In the genomic region with DNA sequence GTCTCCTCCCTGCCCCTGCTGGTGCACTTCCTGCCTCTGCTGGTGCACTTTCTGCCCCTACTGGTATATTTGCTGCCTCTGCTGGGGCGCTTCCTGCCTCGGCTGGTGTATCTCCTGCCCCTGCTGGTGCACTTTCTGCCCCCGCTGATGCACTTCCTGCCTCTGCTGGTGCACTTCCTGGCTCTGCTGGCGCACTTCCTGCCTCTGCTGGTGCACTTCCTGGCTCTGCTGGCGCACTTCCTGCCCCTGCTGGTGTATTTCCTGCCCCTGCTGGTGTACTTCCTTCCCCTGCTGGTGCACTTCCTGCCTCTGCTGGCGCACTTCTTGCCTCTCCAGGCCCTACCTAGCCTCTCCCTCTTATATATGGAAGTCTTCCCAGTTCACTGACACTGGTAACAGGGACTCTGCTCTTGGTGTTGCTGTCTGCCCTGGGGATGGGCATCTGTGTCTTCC, we compare ENCODE assay signal across 8 cellular contexts. TPM values are rescaled to one million over a fixed set of nuclear protein-coding genes. Genes with fewer than 3 reads are reported as not detected.
A peak's percentile ranks its signal among the peaks of the same experiment; 100 is the strongest.
DNase-seq lines count a peak whose midpoint lies in the region; ATAC-seq, FAIRE-seq and TF ChIP-seq lines count a peak whose summit lies in the region.

No MANE protein-coding gene starts in this region.

- CTCF ChIA-PET in H1 (lab: Charles Lee; ENCODE audit: partially characterized antibody), result interaction anchor here (1.0 to 3.6 kb wide), 6 partner anchors 9 to 93 kb away, joined by 3 to 25 read pairs (median 6); a partner anchor contains a TSS

- H3K4me2 ChIP-seq in GM23248 (ENCODE audit: unreplicated experiment), result no peak overlapping the region
- H3K4me2 ChIP-seq in H1 (ENCODE audit: insufficient read depth in 1 of 2, low read depth in 2 of 2, low read length in 2 of 2), result no peak overlapping the region

- H3K4me3 ChIP-seq in GM23248, result no peak overlapping the region
- no peak overlapping the region for H3K4me3 ChIP-seq in H1 (ENCODE audit: extremely low read depth in 1 of 4, insufficient read depth in 2 of 4, low read depth in 3 of 4, low read length in 4 of 4)

- no peak overlapping the region for H3K23ac ChIP-seq in H1 (ENCODE audit: insufficient read length)

- no peaks in the 10 kb centered on the region for H3K79me1 ChIP-seq in H1 (ENCODE audit: low read depth, low read length)

- H3K9me2 ChIP-seq in GM23248 (ENCODE audit: insufficient read depth), result no peaks in the 10 kb centered on the region

- no peak overlapping the region for H3K4ac ChIP-seq in H1 (replicated peaks; ENCODE audit: insufficient read length, low read depth, low read length)

- no peak overlapping the region for H2BK5ac ChIP-seq in H1 (ENCODE audit: low read depth, low read length)

- no peaks in the 10 kb centered on the region for H3K36me3 ChIP-seq in GM23248 (ENCODE audit: low read depth)
- H3K36me3 ChIP-seq in H1 (ENCODE audit: control insufficient read depth in 2 of 4, insufficient read depth in 4 of 4, low read length in 3 of 4), result no peaks in the 10 kb centered on the region

- no peak overlapping the region for H3K18ac ChIP-seq in H1 (ENCODE audit: extremely low read depth, low read length)

- peak in 1 of 3 experiments; percentile 14; a peak in 1 of 4 replicates for TF ChIP-seq CTCF in H1 (IDR thresholded peaks at IDR 0.05; ENCODE audit: control extremely low read depth in 1 of 3, insufficient read depth in 1 of 3, low read depth in 1 of 3, low read length in 3 of 3)

- ATAC-seq in GM18870 (IDR thresholded peaks at IDR 0.05; ENCODE audit: unreplicated experiment) (no peak), HG02610 (IDR thresholded peaks at IDR 0.05; ENCODE audit: unreplicated experiment) (no peak)

- H4K20me1 ChIP-seq in GM23248 (ENCODE audit: insufficient read depth) (no peaks in the 10 kb centered on the region), H1 (replicated peaks in 1 of 2; ENCODE audit: control insufficient read depth in 1 of 2, insufficient read depth in 2 of 2, low read length in 2 of 2) (no peaks in the 10 kb centered on the region)

- POLR2A ChIA-PET in H1 (lab: Charles Lee; ENCODE audit: partially characterized antibody), result interaction anchor here (1.1 to 1.3 kb wide), 2 partner anchors 9 to 12 kb away, joined by 3 to 4 read pairs; no protein-coding TSS in a partner anchor

- H3K4me1 ChIP-seq in GM23248 (ENCODE audit: insufficient read depth), result no peaks in the 10 kb centered on the region
- H3K4me1 ChIP-seq in H1 (replicated peaks in 1 of 4; ENCODE audit: control insufficient read depth in 3 of 4, insufficient read depth in 4 of 4, low read length in 3 of 4), result peaks cover 0 to 3% (median 0%) of the 10 kb centered on the region in 4 experiments; a peak in 1 of 7 replicates

- peak overlapping the region; percentile 1; the same call in 1 of the 2 replicates for H4K8ac ChIP-seq in H1 (ENCODE audit: extremely low read depth, insufficient read depth, low read length)

- TF ChIP-seq EP300 in H1 (IDR thresholded peaks at IDR 0.05; ENCODE audit: borderline replicate concordance in 1 of 2, low read depth in 2 of 2, low read length in 2 of 2), result no peak

- H2BK12ac ChIP-seq in H1 (ENCODE audit: low read depth, low read length), result peak overlapping the region; percentile 39; the same call in 1 of the 2 replicates

- no peak for FAIRE-seq in H1 (lab: Jason Lieb, UNC)

- no peak overlapping the region for H2BK15ac ChIP-seq in H1 (ENCODE audit: low read length)

- no peaks in the 10 kb centered on the region for H3K79me2 ChIP-seq in GM23248 (ENCODE audit: insufficient read depth)
- no peaks in the 10 kb centered on the region for H3K79me2 ChIP-seq in H1 (ENCODE audit: control insufficient read depth in 1 of 2, insufficient read depth in 2 of 2, low read length in 2 of 2)

- H3K9ac ChIP-seq in GM23248, result no peak overlapping the region
- H3K9ac ChIP-seq in H1 (replicated peaks in 1 of 4; ENCODE audit: extremely low read depth in 1 of 4, low read depth in 3 of 4, low read length in 3 of 4), result no peak overlapping the region

- WGBS in GM23248 (ENCODE audit: low coverage in 1 of 2, low lambda C conversion rate in 2 of 2, missing lambda C conversion rate in 2 of 2), 2 experiments, result 89 to 94% methylated on average over 6 of the region's 6 CpGs
- 86% methylated on average over 6 of the region's 6 CpGs; no CpG with 5 or more reads in 1 of the 2 experiments for WGBS in H1 (ENCODE audit: extremely low coverage in 1 of 2, insufficient coverage in 1 of 2, insufficient read length in 1 of 2, insufficient replicate concordance in 2 of 2, low coverage in 1 of 2, low lambda C conversion rate in 2 of 2, missing lambda C conversion rate in 1 of 2), 2 experiments

- no peaks in the 10 kb centered on the region for H3K23me2 ChIP-seq in H1 (ENCODE audit: low read depth, low read length)

- H3K9me3 ChIP-seq in GM23248 (ENCODE audit: low read depth) (no peaks in the 10 kb centered on the region), H1 (ENCODE audit: insufficient read depth in 2 of 2, low read depth in 1 of 2, low read length in 1 of 2) (peaks cover 0 to 6% of the 10 kb centered on the region in 2 experiments; a peak in 1 of 4 replicates)

- peak overlapping the region; percentile 65; the same call in 1 of the 2 replicates for H2AK5ac ChIP-seq in H1 (ENCODE audit: low read depth, low read length)

- H2AFZ ChIP-seq in GM23248, result peak overlapping the region; percentile 41; the same call in 1 of the 2 replicates
- H2AFZ ChIP-seq in H1 (ENCODE audit: low read length), result no peak overlapping the region

- no peak overlapping the region for H4K5ac ChIP-seq in H1 (ENCODE audit: insufficient read length, low read depth, low read length)

- in situ Hi-C loops in GM23248 (cut with MboI), result no loop called here

- no peak overlapping the region for H3K27ac ChIP-seq in GM23248
- no peak overlapping the region for H3K27ac ChIP-seq in H1 (ENCODE audit: low read depth, low read length)

- no peak overlapping the region for H4K91ac ChIP-seq in H1 (replicated peaks; ENCODE audit: insufficient read length, low read length)

- no peaks in the 10 kb centered on the region for H3F3A ChIP-seq in GM23248 (ENCODE audit: insufficient read depth)

- H2BK20ac ChIP-seq in H1 (ENCODE audit: low read length), result peak overlapping the region; percentile 61; the same call in 1 of the 2 replicates

- H2BK120ac ChIP-seq in H1 (replicated peaks; ENCODE audit: low read depth, low read length), result no peak overlapping the region

- H3K27me3 ChIP-seq in GM23248 (replicated peaks; ENCODE audit: insufficient read depth) (no peaks in the 10 kb centered on the region), H1 (replicated peaks in 1 of 4; ENCODE audit: control insufficient read depth in 3 of 4, extremely low read depth in 1 of 4, insufficient read depth in 3 of 4, low read length in 3 of 4) (no peaks in the 10 kb centered on the region)

- no peak overlapping the region for H3K56ac ChIP-seq in H1 (replicated peaks; ENCODE audit: insufficient read length, low read depth, low read length)

- no peak for TF ChIP-seq POLR2A in H1 (IDR thresholded peaks at IDR 0.05; ENCODE audit: control extremely low read depth in 1 of 2, low read depth in 2 of 2, low read length in 2 of 2)

- TF ChIP-seq RAD21 in H1 (IDR thresholded peaks at IDR 0.05 in 1 of 2, conservative IDR thresholded peaks at IDR 0.05 in 1 of 2; ENCODE audit: low read depth in 2 of 2, low read length in 2 of 2), result no peak

- DNase-seq in GM23248 (no peak), H1 (ENCODE audit: low read depth in 1 of 2, low spot score in 2 of 2) (no peak), NCI-H2081 treated with DMSO at 0.1 percent for 48 hours (lab: John Stamatoyannopoulos, UW) (no peak), HK-2 (ENCODE audit: unreplicated experiment) (no peak)
- peak; percentile 71 to 75 for DNase-seq in activated CD4-positive, alpha-beta T cell treated with anti-CD3 and anti-CD28 coated beads for 4 hours
- peak; percentile 59 to 71 (median 71) for DNase-seq in stimulated activated CD4-positive, alpha-beta T cell treated with anti-CD3 and anti-CD28 coated beads, TNF-alpha, amount 100 ng/mL, for 24 hours (ENCODE audit: low read depth in 3 of 3)

- H3K14ac ChIP-seq in H1 (ENCODE audit: insufficient read length), result no peak overlapping the region

RNA-seq across cellular contexts. Expression of a gene that starts 10.1 kb away (rescaled TPM):
- total RNA-seq in GM23248 (2014; rRNA removed; shearing (Covaris generic)), result 6.6 and 18.3 TPM in 2 replicates
- polyA plus RNA-seq in GM23248 (2016; fragmentation: Nextera tagmentation; extraction: Ambion mirVana) (8.1 and 8.5 TPM in 2 replicates), H1 (2011; rRNA removed) (98.8 and 120 TPM in 2 replicates)
- total RNA-seq in H1 (2021; fragmentation: NEBNext Ultra II Directional; extraction: Animal tissue kit (Norgen Biotek cat#: 25700)), result 59.8 and 66.4 TPM in 2 replicates
- 87.9 TPM for polyA plus RNA-seq in H1 (2011; cell fraction: cytosol; rRNA removed)
- polyA plus RNA-seq in H1 (2011; cell fraction: nucleus; rRNA removed), result 82.2 TPM
- 58.5 to 81.6 TPM (median 76.1 TPM) in 4 replicates for polyA plus RNA-seq in H1 (2012, experiment 1 of 2)
- polyA plus RNA-seq in H1 (2012, experiment 2 of 2), result 79.5 TPM
- 29.1 TPM for polyA plus RNA-seq in H1 (2013, experiment 1 of 2)
- polyA plus RNA-seq in H1 (2013, experiment 2 of 2), result 31.5 TPM
- 28.3 and 33.8 TPM in 2 replicates for polyA minus RNA-seq in H1 (2011; rRNA and poly(A)+ RNA removed)
- polyA minus RNA-seq in H1 (2011; cell fraction: cytosol; rRNA and poly(A)+ RNA removed), result 26.5 TPM
- 26.3 TPM for polyA minus RNA-seq in H1 (2011; cell fraction: nucleus; rRNA and poly(A)+ RNA removed)

RNA-seq across cellular contexts. Expression of a gene that starts 36.1 kb away (rescaled TPM):
- not detected in 2 replicates for total RNA-seq in GM23248 (2014; rRNA removed; shearing (Covaris generic))
- polyA plus RNA-seq in GM23248 (2016; fragmentation: Nextera tagmentation; extraction: Ambion mirVana) (not detected in 2 replicates), H1 (2011; rRNA removed) (not detected in 2 replicates)
- not detected in 2 replicates for total RNA-seq in H1 (2021; fragmentation: NEBNext Ultra II Directional; extraction: Animal tissue kit (Norgen Biotek cat#: 25700))
- 0.03 TPM for polyA plus RNA-seq in H1 (2011; cell fraction: cytosol; rRNA removed)
- not detected for polyA plus RNA-seq in H1 (2011; cell fraction: nucleus; rRNA removed)
- not detected in 4 replicates for polyA plus RNA-seq in H1 (2012, experiment 1 of 2)
- polyA plus RNA-seq in H1 (2012, experiment 2 of 2), result not detected
- polyA plus RNA-seq in H1 (2013, experiment 1 of 2), result not detected
- polyA plus RNA-seq in H1 (2013, experiment 2 of 2), result not detected
- not detected in 2 replicates for polyA minus RNA-seq in H1 (2011; rRNA and poly(A)+ RNA removed)
- polyA minus RNA-seq in H1 (2011; cell fraction: cytosol; rRNA and poly(A)+ RNA removed), result not detected
- not detected for polyA minus RNA-seq in H1 (2011; cell fraction: nucleus; rRNA and poly(A)+ RNA removed)

RNA-seq across cellular contexts. Expression of a gene that starts 38.9 kb away (rescaled TPM):
- total RNA-seq in GM23248 (2014; rRNA removed; shearing (Covaris generic)), result 41.9 and 54.6 TPM in 2 replicates
- polyA plus RNA-seq in GM23248 (2016; fragmentation: Nextera tagmentation; extraction: Ambion mirVana) (23.3 and 26.6 TPM in 2 replicates), H1 (2011; rRNA removed) (1.8 and 3.2 TPM in 2 replicates)
- total RNA-seq in H1 (2021; fragmentation: NEBNext Ultra II Directional; extraction: Animal tissue kit (Norgen Biotek cat#: 25700)), result 2.8 and 4.3 TPM in 2 replicates
- polyA plus RNA-seq in H1 (2011; cell fraction: cytosol; rRNA removed), result 5.0 TPM
- polyA plus RNA-seq in H1 (2011; cell fraction: nucleus; rRNA removed), result 5.8 TPM
- 3.5 to 5.3 TPM (median 4.0 TPM) in 4 replicates for polyA plus RNA-seq in H1 (2012, experiment 1 of 2)
- 3.0 TPM for polyA plus RNA-seq in H1 (2012, experiment 2 of 2)
- polyA plus RNA-seq in H1 (2013, experiment 1 of 2), result 2.1 TPM
- polyA plus RNA-seq in H1 (2013, experiment 2 of 2), result 2.0 TPM
- 11.1 and 62.7 TPM in 2 replicates for polyA minus RNA-seq in H1 (2011; rRNA and poly(A)+ RNA removed)
- 3.9 TPM for polyA minus RNA-seq in H1 (2011; cell fraction: cytosol; rRNA and poly(A)+ RNA removed)
- 15.3 TPM for polyA minus RNA-seq in H1 (2011; cell fraction: nucleus; rRNA and poly(A)+ RNA removed)

RNA-seq across cellular contexts. Expression of a gene that starts 48.5 kb away (rescaled TPM):
- 29.9 and 45.1 TPM in 2 replicates for total RNA-seq in GM23248 (2014; rRNA removed; shearing (Covaris generic))
- polyA plus RNA-seq in GM23248 (2016; fragmentation: Nextera tagmentation; extraction: Ambion mirVana), result 2.7 and 2.9 TPM in 2 replicates
- 15.3 and 19.0 TPM in 2 replicates for total RNA-seq in H1 (2021; fragmentation: NEBNext Ultra II Directional; extraction: Animal tissue kit (Norgen Biotek cat#: 25700))
- 13.1 and 16.4 TPM in 2 replicates for polyA plus RNA-seq in H1 (2011; rRNA removed)
- polyA plus RNA-seq in H1 (2011; cell fraction: cytosol; rRNA removed), result 16.2 TPM
- 46.1 TPM for polyA plus RNA-seq in H1 (2011; cell fraction: nucleus; rRNA removed)
- polyA plus RNA-seq in H1 (2012, experiment 1 of 2), result 8.4 to 15.1 TPM (median 13.4 TPM) in 4 replicates
- 8.7 TPM for polyA plus RNA-seq in H1 (2012, experiment 2 of 2)
- polyA plus RNA-seq in H1 (2013, experiment 1 of 2), result 7.8 TPM
- polyA plus RNA-seq in H1 (2013, experiment 2 of 2), result 6.5 TPM
- polyA minus RNA-seq in H1 (2011; rRNA and poly(A)+ RNA removed), result 9.0 and 11.8 TPM in 2 replicates
- 8.1 TPM for polyA minus RNA-seq in H1 (2011; cell fraction: cytosol; rRNA and poly(A)+ RNA removed)
- 17.5 TPM for polyA minus RNA-seq in H1 (2011; cell fraction: nucleus; rRNA and poly(A)+ RNA removed)

Comparison
In these comparisons a context has a peak if more than half of its experiments do, and no peak if none do; other contexts are left out.
1. DNase-seq: peak in activated CD4-positive, alpha-beta T cell treated with anti-CD3 and anti-CD28 coated beads for 4 hours (2 of 2) and stimulated activated CD4-positive, alpha-beta T cell treated with anti-CD3 and anti-CD28 coated beads, TNF-alpha, amount 100 ng/mL, for 24 hours (3 of 3); none in GM23248 (single experiment), H1 (0 of 2), NCI-H2081 treated with DMSO at 0.1 percent for 48 hours (single experiment) and HK-2 (single experiment).